Comparison of ENCODE assay signal across 30 cellular contexts in genomic region chr16:2299915-2300192, GRCh38.
"Had no signal": no experiment of that assay in that cellular context is flagged by ENCODE, and none has a peak within 500 bp of the region (broad histone marks: within the 10 kb centered on the region; RNA-seq: fewer than 3 reads in every experiment).

No MANE protein-coding gene starts in this region.

- ATAC-seq: left cardiac atrium; naive thymus-derived CD8-positive, alpha-beta T cell; right lobe of liver; stimulated activated memory B cell treated with anti-CD40 and anti-IgM and Interleukin-4, amounts not matched to agents 10 μg/mL and 1 μg/mL and 100 μg/mL, for 72 hours had no signal

- H3K27ac ChIP-seq: left lung, lower lobe of right lung, neutrophil, ovary, right atrium auricular region, right lobe of liver, stomach, testis, thyroid gland, transverse colon, upper lobe of left lung had no signal

- H3K4me1 ChIP-seq: left lung, lower lobe of right lung, right atrium auricular region, right lobe of liver, stomach, transverse colon had no signal

- H3K4me3 Mint-ChIP-seq: naive thymus-derived CD8-positive, alpha-beta T cell; nephron; neural crest cell; stimulated activated memory B cell treated with anti-CD40 and anti-IgM and Interleukin-4, amounts not matched to agents 10 μg/mL and 1 μg/mL and 100 μg/mL, for 72 hours had no signal

- H3K27me3 Mint-ChIP-seq: naive thymus-derived CD8-positive, alpha-beta T cell; progenitor cell of endocrine pancreas; stimulated activated memory B cell treated with anti-CD40 and anti-IgM and Interleukin-4, amounts not matched to agents 10 μg/mL and 1 μg/mL and 100 μg/mL, for 72 hours had no signal

- H3K36me3 Mint-ChIP-seq: naive thymus-derived CD8-positive, alpha-beta T cell; stimulated activated memory B cell treated with anti-CD40 and anti-IgM and Interleukin-4, amounts not matched to agents 10 μg/mL and 1 μg/mL and 100 μg/mL, for 72 hours had no signal

- H3K4me1 Mint-ChIP-seq: nephron, neural crest cell had no signal

- DNase-seq: hippocampal formation; kidney glomerular epithelial cell; left cardiac atrium; lower lobe of right lung; mammary epithelial cell; mesenchymal stem cell; naive thymus-derived CD8-positive, alpha-beta T cell; occipital lobe; ovary; right lobe of liver; stimulated activated CD4-positive, alpha-beta T cell treated with anti-CD3 and anti-CD28 coated beads, Interleukin-1b, Interleukin-23, amount 100 ng/mL, for 48 hours; stimulated activated CD4-positive, alpha-beta T cell treated with anti-CD3 and anti-CD28 coated beads, Interleukin-2, amount 100 ng/mL, for 48 hours; stimulated activated CD4-positive, alpha-beta T cell treated with anti-CD3 and anti-CD28 coated beads, Interleukin-4, amount 100 ng/mL, for 4 hours; stimulated activated CD8-positive, alpha-beta memory T cell treated with anti-CD3 and anti-CD28 coated beads, Interleukin-4, amount 100 ng/mL, for 48 hours; stimulated activated naive CD4-positive, alpha-beta T cell treated with Interleukin-2 at 50 U/mL for 16 hours; stomach; testis; thyroid gland; transverse colon had no signal

- H3K4me3 ChIP-seq: left lung, lower lobe of right lung, ovary, right atrium auricular region, right lobe of liver, smooth muscle cell, stomach, testis, thyroid gland, transverse colon, upper lobe of left lung had no signal

- FAIRE-seq: keratinocyte, urothelium cell line had no signal

- H3K9me3 ChIP-seq: left lung, lower lobe of right lung, neutrophil, ovary, right atrium auricular region, right lobe of liver, stomach, testis, thyroid gland, transverse colon, upper lobe of left lung had no signal

- H3K9me3 Mint-ChIP-seq: naive thymus-derived CD8-positive, alpha-beta T cell; nephron; neural crest cell; stimulated activated memory B cell treated with anti-CD40 and anti-IgM and Interleukin-4, amounts not matched to agents 10 μg/mL and 1 μg/mL and 100 μg/mL, for 72 hours had no signal

- H3K27me3 ChIP-seq: left lung, neutrophil, ovary, right atrium auricular region, right lobe of liver, stomach, testis, thyroid gland, transverse colon, upper lobe of left lung had no signal

- H3K36me3 ChIP-seq: neutrophil, ovary, right lobe of liver, transverse colon had no signal

- H3K27ac Mint-ChIP-seq: nephron; progenitor cell of endocrine pancreas; stimulated activated memory B cell treated with anti-CD40 and anti-IgM and Interleukin-4, amounts not matched to agents 10 μg/mL and 1 μg/mL and 100 μg/mL, for 72 hours had no signal
